Comparison of ENCODE assay signal across 13 cellular contexts in the genomic region with DNA sequence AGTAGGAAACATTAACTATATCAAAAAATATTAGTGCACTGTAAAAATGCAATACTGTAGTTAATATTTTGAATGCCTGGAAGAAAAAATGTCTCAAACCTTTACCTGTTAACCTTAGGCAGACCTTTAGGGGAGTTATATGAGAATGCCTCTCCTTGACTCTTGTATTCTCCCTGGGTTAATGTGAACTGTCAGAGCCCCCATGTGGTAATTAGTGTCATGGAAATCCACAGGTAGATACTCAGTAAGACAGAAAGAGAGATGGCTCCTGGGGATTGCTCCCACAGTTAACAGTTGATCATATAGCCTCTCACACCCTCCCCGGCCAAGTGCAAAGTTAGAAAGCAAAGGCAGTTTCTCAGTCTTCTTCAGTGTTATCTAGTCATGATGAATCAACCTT.
A peak's percentile ranks its signal among the peaks of the same experiment; 100 is the strongest.
DNase-seq lines count a peak whose midpoint lies in the region; ATAC-seq, FAIRE-seq and TF ChIP-seq lines count a peak whose summit lies in the region.
"Had no signal": no experiment of that assay in that cellular context is flagged by ENCODE, and none has a peak within 500 bp of the region (broad histone marks: within the 10 kb centered on the region; RNA-seq: fewer than 3 reads in every experiment).

No MANE protein-coding gene starts in this region.

- H3K79me2 ChIP-seq in H1 (ENCODE audit: control insufficient read depth in 1 of 2, insufficient read depth in 2 of 2, low read length in 2 of 2) = no peaks in the 10 kb centered on the region

- no peak overlapping the region for H2AFZ ChIP-seq in H1 (ENCODE audit: low read length)

- H4K20me1 ChIP-seq in H1 (replicated peaks in 1 of 2; ENCODE audit: control insufficient read depth in 1 of 2, insufficient read depth in 2 of 2, low read length in 2 of 2) = no peaks in the 10 kb centered on the region

- H3K9ac ChIP-seq in H1 (replicated peaks in 1 of 4; ENCODE audit: extremely low read depth in 1 of 4, low read depth in 3 of 4, low read length in 3 of 4) = no peak overlapping the region

- no peak overlapping the region for H3K23ac ChIP-seq in H1 (ENCODE audit: insufficient read length)

- intact Hi-C loops in left ventricle myocardium inferior (cut with micrococcal nuclease) (no loop called here), Right ventricle myocardium inferior (cut with DNase I) (loop anchor here (10.0 kb wide), 1 partner anchor 523 kb away; no protein-coding TSS in a partner anchor), uterus (cut with DNase I; ENCODE audit: low total_unique reads) (no loop called here), ovary (cut with DNase I) (no loop called here)

- no peak overlapping the region for H3K4ac ChIP-seq in H1 (replicated peaks; ENCODE audit: insufficient read length, low read depth, low read length)

- no peak overlapping the region for H3K18ac ChIP-seq in H1 (ENCODE audit: extremely low read depth, low read length)

- TF ChIP-seq RAD21 in H1 (IDR thresholded peaks at IDR 0.05 in 1 of 2, conservative IDR thresholded peaks at IDR 0.05 in 1 of 2; ENCODE audit: low read depth in 2 of 2, low read length in 2 of 2) = peak; percentile 69 to 81

- H4K5ac ChIP-seq in H1 (ENCODE audit: insufficient read length, low read depth, low read length) = no peak overlapping the region

- no peak overlapping the region for H2BK5ac ChIP-seq in H1 (ENCODE audit: low read depth, low read length)

- no peak for FAIRE-seq in H1 (lab: Jason Lieb, UNC)

- CTCF ChIA-PET in H1 (lab: Charles Lee; ENCODE audit: partially characterized antibody) = interaction anchor here (0.7 to 2.0 kb wide), 7 partner anchors 11 to 666 kb away, joined by 3 to 6 read pairs (median 3); no protein-coding TSS in a partner anchor

- H3K23me2 ChIP-seq in H1 (ENCODE audit: low read depth, low read length) = no peaks in the 10 kb centered on the region

- ATAC-seq in Right ventricle myocardium inferior = no peak
- ATAC-seq: psoas muscle had no signal

- no peak overlapping the region for H3K56ac ChIP-seq in H1 (replicated peaks; ENCODE audit: insufficient read length, low read depth, low read length)

- peak; percentile 32 for TF ChIP-seq CTCF in left ventricle myocardium inferior (IDR thresholded peaks at IDR 0.05; ENCODE audit: borderline replicate concordance)
- TF ChIP-seq CTCF in H1 (IDR thresholded peaks at IDR 0.05; ENCODE audit: control extremely low read depth in 1 of 3, insufficient read depth in 1 of 3, low read depth in 1 of 3, low read length in 3 of 3) = peak in 2 of 3 experiments; percentile 42 to 65; a peak in 3 of 4 replicates
- no peak for TF ChIP-seq CTCF in uterus (IDR thresholded peaks at IDR 0.05)
- TF ChIP-seq CTCF in ovary (IDR thresholded peaks at IDR 0.05) = no peak

- H2BK15ac ChIP-seq in H1 (ENCODE audit: low read length) = no peak overlapping the region

- no peak overlapping the region for H2BK12ac ChIP-seq in H1 (ENCODE audit: low read depth, low read length)

- no peak overlapping the region for H2AK5ac ChIP-seq in H1 (ENCODE audit: low read depth, low read length)

- no peak overlapping the region for H4K8ac ChIP-seq in H1 (ENCODE audit: extremely low read depth, insufficient read depth, low read length)

- no peaks in the 10 kb centered on the region for H3K79me1 ChIP-seq in H1 (ENCODE audit: low read depth, low read length)

- H3K4me3 ChIP-seq in left ventricle myocardium inferior = no peak overlapping the region
- no peak overlapping the region for H3K4me3 ChIP-seq in H1 (ENCODE audit: extremely low read depth in 1 of 4, insufficient read depth in 2 of 4, low read depth in 3 of 4, low read length in 4 of 4)
- no peak overlapping the region for H3K4me3 ChIP-seq in uterus
- H3K4me3 ChIP-seq in ovary = no peak overlapping the region
- H3K4me3 ChIP-seq: psoas muscle, SJSA1, suprapubic skin had no signal

- H3K4me2 ChIP-seq in H1 (ENCODE audit: insufficient read depth in 1 of 2, low read depth in 2 of 2, low read length in 2 of 2) = no peak overlapping the region

- POLR2A ChIA-PET in H1 (lab: Charles Lee; ENCODE audit: partially characterized antibody) = no interaction called here

- H3K4me1 ChIP-seq in left ventricle myocardium inferior = no peaks in the 10 kb centered on the region
- H3K4me1 ChIP-seq in H1 (replicated peaks in 1 of 4; ENCODE audit: control insufficient read depth in 3 of 4, insufficient read depth in 4 of 4, low read length in 3 of 4) = no peaks in the 10 kb centered on the region
- H3K4me1 ChIP-seq in uterus = no peaks in the 10 kb centered on the region
- H3K4me1 ChIP-seq in ovary (ENCODE audit: insufficient read depth) = no peaks in the 10 kb centered on the region
- H3K4me1 ChIP-seq: psoas muscle, SJSA1, suprapubic skin had no signal

- 82% methylated on average over 1 of the region's 1 CpG; no CpG with 5 or more reads in 1 of the 2 experiments for WGBS in H1 (ENCODE audit: extremely low coverage in 1 of 2, insufficient coverage in 1 of 2, insufficient read length in 1 of 2, insufficient replicate concordance in 2 of 2, low coverage in 1 of 2, low lambda C conversion rate in 2 of 2, missing lambda C conversion rate in 1 of 2), 2 experiments
- WGBS in ovary, 3 donors = 94 to 100% (median 95%) methylated on average over 1 of the region's 1 CpG

- TF ChIP-seq EP300 in H1 (IDR thresholded peaks at IDR 0.05; ENCODE audit: borderline replicate concordance in 1 of 2, low read depth in 2 of 2, low read length in 2 of 2) = no peak
- TF ChIP-seq EP300 in ovary (IDR thresholded peaks at IDR 0.05) = no peak

- no peak overlapping the region for H4K91ac ChIP-seq in H1 (replicated peaks; ENCODE audit: insufficient read length, low read length)

- no peaks in the 10 kb centered on the region for H3K9me3 ChIP-seq in left ventricle myocardium inferior (replicated peaks)
- H3K9me3 ChIP-seq in H1 (ENCODE audit: insufficient read depth in 2 of 2, low read depth in 1 of 2, low read length in 1 of 2) = no peaks in the 10 kb centered on the region; a peak in 1 of 4 replicates
- no peaks in the 10 kb centered on the region for H3K9me3 ChIP-seq in uterus
- H3K9me3 ChIP-seq in ovary = no peaks in the 10 kb centered on the region
- H3K9me3 ChIP-seq: psoas muscle, SJSA1, suprapubic skin had no signal

- no peak overlapping the region for H2BK120ac ChIP-seq in H1 (replicated peaks; ENCODE audit: low read depth, low read length)

- no peak overlapping the region for H2BK20ac ChIP-seq in H1 (ENCODE audit: low read length)

- DNase-seq in left ventricle myocardium inferior (no peak), Right ventricle myocardium inferior (ENCODE audit: missing footprints) (no peak), NCI-H345 treated with DMSO at 0.1 percent for 48 hours (lab: John Stamatoyannopoulos, UW; ENCODE audit: unreplicated experiment) (peak; percentile 2), H1 (ENCODE audit: low read depth in 1 of 2, low spot score in 2 of 2) (no peak), NCI-H1436 treated with DMSO at 0.1 percent for 48 hours (lab: John Stamatoyannopoulos, UW) (no peak), uterus (no peak), activated T-cell treated with anti-CD3 and anti-CD28 coated beads for 4 hours (no peak), ovary (no peak)
- DNase-seq: activated effector memory CD4-positive, alpha-beta T cell treated with anti-CD3 and anti-CD28 coated beads, Interleukin-2, amount 50 U/mL, for 16 hours; NCI-H187 treated with DMSO at 0.1 percent for 48 hours; psoas muscle had no signal

- no peak overlapping the region for H3K14ac ChIP-seq in H1 (ENCODE audit: insufficient read length)

- TF ChIP-seq POLR2A in H1 (IDR thresholded peaks at IDR 0.05; ENCODE audit: control extremely low read depth in 1 of 2, low read depth in 2 of 2, low read length in 2 of 2) (no peak), uterus (IDR thresholded peaks at IDR 0.05) (no peak), ovary (IDR thresholded peaks at IDR 0.05) (no peak)

- H3K27ac ChIP-seq in left ventricle myocardium inferior (replicated peaks) (no peak overlapping the region), H1 (ENCODE audit: low read depth, low read length) (no peak overlapping the region), uterus (no peak overlapping the region), ovary (no peak overlapping the region)
- H3K27ac ChIP-seq: psoas muscle, SJSA1, suprapubic skin had no signal

- H3K36me3 ChIP-seq in left ventricle myocardium inferior = no peaks in the 10 kb centered on the region
- H3K36me3 ChIP-seq in H1 (ENCODE audit: control insufficient read depth in 2 of 4, insufficient read depth in 4 of 4, low read length in 3 of 4) = no peaks in the 10 kb centered on the region; a peak in 1 of 8 replicates
- H3K36me3 ChIP-seq in uterus = no peaks in the 10 kb centered on the region
- H3K36me3 ChIP-seq in ovary = no peaks in the 10 kb centered on the region
- H3K36me3 ChIP-seq: SJSA1, suprapubic skin had no signal

- H3K27me3 ChIP-seq in left ventricle myocardium inferior (ENCODE audit: low read depth) (peaks cover 4% of the 10 kb centered on the region), H1 (replicated peaks in 1 of 4; ENCODE audit: control insufficient read depth in 3 of 4, extremely low read depth in 1 of 4, insufficient read depth in 3 of 4, low read length in 3 of 4) (no peaks in the 10 kb centered on the region), uterus (no peaks in the 10 kb centered on the region), ovary (no peaks in the 10 kb centered on the region)
- H3K27me3 ChIP-seq: SJSA1, suprapubic skin had no signal

TF ChIP-seq in H1, 55 proteins besides CTCF, POLR2A, EP300 and RAD21:
- TF ChIP-seq NRF1 (IDR thresholded peaks at IDR 0.05; ENCODE audit: low read depth, low read length) = no peak
- TF ChIP-seq, protein P1, sequence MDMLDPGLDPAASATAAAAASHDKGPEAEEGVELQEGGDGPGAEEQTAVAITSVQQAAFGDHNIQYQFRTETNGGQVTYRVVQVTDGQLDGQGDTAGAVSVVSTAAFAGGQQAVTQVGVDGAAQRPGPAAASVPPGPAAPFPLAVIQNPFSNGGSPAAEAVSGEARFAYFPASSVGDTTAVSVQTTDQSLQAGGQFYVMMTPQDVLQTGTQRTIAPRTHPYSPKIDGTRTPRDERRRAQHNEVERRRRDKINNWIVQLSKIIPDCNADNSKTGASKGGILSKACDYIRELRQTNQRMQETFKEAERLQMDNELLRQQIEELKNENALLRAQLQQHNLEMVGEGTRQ (IDR thresholded peaks at IDR 0.05; ENCODE audit: low read length) = no peak
- TF ChIP-seq CBX8 (IDR thresholded peaks at IDR 0.05; ENCODE audit: borderline replicate concordance, low read depth, low read length) = no peak
- no peak for TF ChIP-seq BCL11A (IDR thresholded peaks at IDR 0.05; ENCODE audit: low read depth in 2 of 2, low read length in 2 of 2)
- TF ChIP-seq YY1 (IDR thresholded peaks at IDR 0.05; ENCODE audit: low read depth, low read length) = no peak
- no peak for TF ChIP-seq PHF8 (conservative IDR thresholded peaks at IDR 0.05; ENCODE audit: low read depth, low read length)

Comparison
In these comparisons a context has a peak if more than half of its experiments do, and no peak if none do; other contexts are left out.
1. CTCF ChIP-seq: peak in left ventricle myocardium inferior (single experiment) and H1 (2 of 3); none in uterus (0 of 4) and ovary (0 of 3).